In the genomic region with DNA sequence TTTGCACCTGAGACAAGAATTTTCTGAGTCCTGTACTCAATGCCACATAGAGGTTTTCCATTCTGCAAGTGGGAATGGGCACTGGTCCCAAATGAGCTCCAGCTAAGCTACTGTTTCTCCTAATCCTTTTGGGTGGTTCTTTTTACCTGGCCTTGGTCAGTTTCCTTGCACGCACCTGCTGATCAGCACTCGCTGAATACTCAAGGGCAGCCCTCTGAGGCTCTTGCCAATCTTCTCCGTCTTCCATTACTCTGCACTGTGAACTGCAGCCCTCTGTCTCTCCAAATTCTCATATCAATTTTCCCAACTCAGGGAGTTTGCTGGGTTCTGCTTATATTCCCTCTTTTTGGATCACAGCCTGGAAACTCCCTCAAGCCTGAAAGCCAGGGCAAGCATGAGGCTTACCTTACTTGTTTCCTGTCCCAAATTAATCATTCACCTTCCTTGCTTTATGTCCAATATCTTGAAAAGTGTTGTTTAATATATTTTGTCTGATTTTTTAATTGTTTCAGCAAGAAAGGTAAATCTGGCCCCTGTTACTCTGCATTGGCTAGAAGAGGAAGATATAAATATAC, we compare ENCODE assay signal across 17 cellular contexts.
A peak's percentile ranks its signal among the peaks of the same experiment; 100 is the strongest.
DNase-seq lines count a peak whose midpoint lies in the region; TF ChIP-seq lines count a peak whose summit lies in the region.
"Had no signal": no experiment of that assay in that cellular context is flagged by ENCODE, and none has a peak within 500 bp of the region (broad histone marks: within the 10 kb centered on the region; RNA-seq: fewer than 3 reads in every experiment).

No MANE protein-coding gene starts in this region.

- H3K23ac ChIP-seq in mesenchymal stem cell (ENCODE audit: low read length in 2 of 2), result no peak overlapping the region

- H2BK5ac ChIP-seq in mesenchymal stem cell (ENCODE audit: low read depth, low read length, poor library complexity, severe bottlenecking), result no peak overlapping the region

- POLR2A ChIA-PET in MCF 10A (lab: Yijun Ruan, JAX), result no interaction called here

- no peak overlapping the region for H2BK12ac ChIP-seq in mesenchymal stem cell (ENCODE audit: low read length in 2 of 2)

- H3K4me3 Mint-ChIP-seq in MCF 10A (ENCODE audit: unreplicated experiment) (no peak overlapping the region), nephron (no peak overlapping the region), glutamatergic neuron (ENCODE audit: unreplicated experiment) (no peak overlapping the region)
- H3K4me3 Mint-ChIP-seq: CD14-positive monocyte; CD8-positive, alpha-beta T cell; GM23338 had no signal

- H2BK120ac ChIP-seq in mesenchymal stem cell (ENCODE audit: low read depth, low read length), result no peak overlapping the region

- intact Hi-C loops in MCF 10A (cut with micrococcal nuclease) (no loop called here), breast epithelium (cut with DNase I; ENCODE audit: low total_unique reads) (no loop called here)

- H3K4me2 ChIP-seq in mesenchymal stem cell (ENCODE audit: low read length, poor library complexity, severe bottlenecking), result no peak overlapping the region
- H3K4me2 ChIP-seq: BLaER1, GM23338 had no signal

- H3K36me3 ChIP-seq in breast epithelium, result no peaks in the 10 kb centered on the region
- H3K36me3 ChIP-seq in mesenchymal stem cell (ENCODE audit: control insufficient read depth in 1 of 2, insufficient read depth in 2 of 2, low read depth in 1 of 2, low read length in 2 of 2), result no peaks in the 10 kb centered on the region
- H3K36me3 ChIP-seq: BLaER1 had no signal

- H3K9ac ChIP-seq in mesenchymal stem cell (ENCODE audit: low read length), result no peak overlapping the region
- H3K9ac ChIP-seq: BLaER1 had no signal

- H3K27me3 ChIP-seq in breast epithelium (no peaks in the 10 kb centered on the region), mesenchymal stem cell (ENCODE audit: control insufficient read depth in 1 of 2, insufficient read depth in 1 of 2, low read length in 2 of 2) (peaks cover 0 to 9% of the 10 kb centered on the region in 2 experiments)
- H3K27me3 ChIP-seq: BLaER1 had no signal

- no peak overlapping the region for H3K4ac ChIP-seq in mesenchymal stem cell (ENCODE audit: low read depth in 1 of 2, low read length in 2 of 2)

- no peak for DNase-seq in MCF 10A (ENCODE audit: unreplicated experiment)
- DNase-seq in breast epithelium (ENCODE audit: low spot score in 2 of 2), result no peak
- DNase-seq in glomerular visceral epithelial cell (ENCODE audit: extremely low spot score), result peak; percentile 6
- DNase-seq in T-helper 9 cell, result no peak
- DNase-seq in mesenchymal stem cell, result no peak
- DNase-seq in glutamatergic neuron, result no peak
- DNase-seq: 8988T; Calu3; CD8-positive, alpha-beta T cell; DMS79 treated with DMSO at 0.1 percent for 48 hours; GF-D8; HCEC 1CT had no signal

- WGBS in mesenchymal stem cell, result 92% methylated on average over 3 of the region's 3 CpGs

- H4K91ac ChIP-seq in mesenchymal stem cell (ENCODE audit: low read length), result no peak overlapping the region

- no peak overlapping the region for H3K27ac ChIP-seq in breast epithelium
- no peak overlapping the region for H3K27ac ChIP-seq in mesenchymal stem cell (ENCODE audit: low read length, poor library complexity, severe bottlenecking)
- H3K27ac ChIP-seq: BLaER1, HL-60 had no signal

- H4K8ac ChIP-seq in mesenchymal stem cell (ENCODE audit: low read length), result no peak overlapping the region

- no peak overlapping the region for H3K14ac ChIP-seq in mesenchymal stem cell (ENCODE audit: low read length in 2 of 2)

- H3K4me3 ChIP-seq in breast epithelium (no peak overlapping the region), mesenchymal stem cell (ENCODE audit: insufficient read depth in 1 of 2, low read depth in 1 of 2, low read length in 2 of 2) (no peak overlapping the region)
- H3K4me3 ChIP-seq: BLaER1, GM23338 had no signal

- H3K4me1 ChIP-seq in breast epithelium (no peaks in the 10 kb centered on the region), mesenchymal stem cell (ENCODE audit: control insufficient read depth, insufficient read depth, low read depth, low read length) (no peaks in the 10 kb centered on the region)
- H3K4me1 ChIP-seq: BLaER1 had no signal

- H3K4me1 Mint-ChIP-seq in MCF 10A (ENCODE audit: insufficient read depth, unreplicated experiment) (peaks cover 33% of the 10 kb centered on the region), nephron (peaks cover 3% of the 10 kb centered on the region), glutamatergic neuron (ENCODE audit: low read depth, unreplicated experiment) (no peaks in the 10 kb centered on the region)
- H3K4me1 Mint-ChIP-seq: CD14-positive monocyte, GM23338 had no signal

- H3K9me3 Mint-ChIP-seq in MCF 10A (ENCODE audit: unreplicated experiment), result no peaks in the 10 kb centered on the region
- H3K9me3 Mint-ChIP-seq in nephron, result no peaks in the 10 kb centered on the region
- H3K9me3 Mint-ChIP-seq in glutamatergic neuron (ENCODE audit: unreplicated experiment), result no peaks in the 10 kb centered on the region
- H3K9me3 Mint-ChIP-seq: CD14-positive monocyte; CD8-positive, alpha-beta T cell; GM23338 had no signal

- H3K27ac Mint-ChIP-seq in MCF 10A (ENCODE audit: low read depth, unreplicated experiment) (peak overlapping the region; percentile 40), nephron (peak overlapping the region in 2 of 3 experiments; percentile 28 to 53), glutamatergic neuron (ENCODE audit: unreplicated experiment) (no peak overlapping the region)
- H3K27ac Mint-ChIP-seq: CD14-positive monocyte; CD8-positive, alpha-beta T cell; GM23338 had no signal

- H2BK15ac ChIP-seq in mesenchymal stem cell (ENCODE audit: low read depth, poor library complexity, severe bottlenecking), result no peak overlapping the region

- no peak overlapping the region for H2AFZ ChIP-seq in mesenchymal stem cell (ENCODE audit: low read depth, low read length)
- H2AFZ ChIP-seq: GM23338 had no signal

- H3K9me3 ChIP-seq in breast epithelium (peaks cover 0 to 4% of the 10 kb centered on the region in 2 donors), mesenchymal stem cell (ENCODE audit: control insufficient read depth, low read length) (no peaks in the 10 kb centered on the region)
- H3K9me3 ChIP-seq: BLaER1 had no signal

- BruUV-seq in MCF 10A (replicated peaks; lab: Mats Ljungman, UMichigan), result no TSS peak

- no peak overlapping the region for H3K18ac ChIP-seq in mesenchymal stem cell (ENCODE audit: low read depth in 1 of 2, low read length in 2 of 2)

- CTCF ChIA-PET in MCF 10A (lab: Yijun Ruan, JAX), result no interaction called here

- H2AK5ac ChIP-seq in mesenchymal stem cell (ENCODE audit: low read length, severe bottlenecking), result no peak overlapping the region

- TF ChIP-seq POLR2A in breast epithelium (IDR thresholded peaks at IDR 0.05), result no peak

- no peak for TF ChIP-seq CTCF in MCF 10A (IDR thresholded peaks at IDR 0.05; ENCODE audit: unreplicated experiment)
- TF ChIP-seq CTCF in breast epithelium (IDR thresholded peaks at IDR 0.05), result no peak
- no peak for TF ChIP-seq CTCF in nephron (IDR thresholded peaks at IDR 0.05; ENCODE audit: unreplicated experiment in 3 of 3)
- no peak for TF ChIP-seq CTCF in glutamatergic neuron (IDR thresholded peaks at IDR 0.05; ENCODE audit: partially characterized antibody, unreplicated experiment)

- H3K79me1 ChIP-seq in mesenchymal stem cell (replicated peaks; ENCODE audit: low read length, poor library complexity, severe bottlenecking), result no peaks in the 10 kb centered on the region

- H3K36me3 Mint-ChIP-seq in MCF 10A (ENCODE audit: insufficient read depth, unreplicated experiment) (no peaks in the 10 kb centered on the region), nephron (ENCODE audit: low read depth) (no peaks in the 10 kb centered on the region), glutamatergic neuron (ENCODE audit: unreplicated experiment) (no peaks in the 10 kb centered on the region)
- H3K36me3 Mint-ChIP-seq: CD14-positive monocyte; CD8-positive, alpha-beta T cell had no signal

- no peaks in the 10 kb centered on the region for H3K27me3 Mint-ChIP-seq in MCF 10A (ENCODE audit: insufficient read depth, unreplicated experiment)
- H3K27me3 Mint-ChIP-seq in nephron (ENCODE audit: low read depth), result no peaks in the 10 kb centered on the region
- no peaks in the 10 kb centered on the region for H3K27me3 Mint-ChIP-seq in glutamatergic neuron (ENCODE audit: unreplicated experiment)
